In genomic region chr1:215022204-215022603, GRCh38 we compare ENCODE assay signal across 2 cellular contexts.
TF ChIP-seq lines count a peak whose summit lies in the region.

No MANE protein-coding gene starts in this region.

TF ChIP-seq in liver, 16 proteins besides CTCF, POLR2A, EP300 and RAD21 (continued from another document):
- TF ChIP-seq, protein P1, sequence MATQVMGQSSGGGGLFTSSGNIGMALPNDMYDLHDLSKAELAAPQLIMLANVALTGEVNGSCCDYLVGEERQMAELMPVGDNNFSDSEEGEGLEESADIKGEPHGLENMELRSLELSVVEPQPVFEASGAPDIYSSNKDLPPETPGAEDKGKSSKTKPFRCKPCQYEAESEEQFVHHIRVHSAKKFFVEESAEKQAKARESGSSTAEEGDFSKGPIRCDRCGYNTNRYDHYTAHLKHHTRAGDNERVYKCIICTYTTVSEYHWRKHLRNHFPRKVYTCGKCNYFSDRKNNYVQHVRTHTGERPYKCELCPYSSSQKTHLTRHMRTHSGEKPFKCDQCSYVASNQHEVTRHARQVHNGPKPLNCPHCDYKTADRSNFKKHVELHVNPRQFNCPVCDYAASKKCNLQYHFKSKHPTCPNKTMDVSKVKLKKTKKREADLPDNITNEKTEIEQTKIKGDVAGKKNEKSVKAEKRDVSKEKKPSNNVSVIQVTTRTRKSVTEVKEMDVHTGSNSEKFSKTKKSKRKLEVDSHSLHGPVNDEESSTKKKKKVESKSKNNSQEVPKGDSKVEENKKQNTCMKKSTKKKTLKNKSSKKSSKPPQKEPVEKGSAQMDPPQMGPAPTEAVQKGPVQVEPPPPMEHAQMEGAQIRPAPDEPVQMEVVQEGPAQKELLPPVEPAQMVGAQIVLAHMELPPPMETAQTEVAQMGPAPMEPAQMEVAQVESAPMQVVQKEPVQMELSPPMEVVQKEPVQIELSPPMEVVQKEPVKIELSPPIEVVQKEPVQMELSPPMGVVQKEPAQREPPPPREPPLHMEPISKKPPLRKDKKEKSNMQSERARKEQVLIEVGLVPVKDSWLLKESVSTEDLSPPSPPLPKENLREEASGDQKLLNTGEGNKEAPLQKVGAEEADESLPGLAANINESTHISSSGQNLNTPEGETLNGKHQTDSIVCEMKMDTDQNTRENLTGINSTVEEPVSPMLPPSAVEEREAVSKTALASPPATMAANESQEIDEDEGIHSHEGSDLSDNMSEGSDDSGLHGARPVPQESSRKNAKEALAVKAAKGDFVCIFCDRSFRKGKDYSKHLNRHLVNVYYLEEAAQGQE (IDR thresholded peaks at IDR 0.05), result no peak
- TF ChIP-seq JUND (IDR thresholded peaks at IDR 0.05), result no peak
- no peak for TF ChIP-seq GABPA (IDR thresholded peaks at IDR 0.05 in 1 of 2, conservative IDR thresholded peaks at IDR 0.05 in 1 of 2)
- TF ChIP-seq MAX (IDR thresholded peaks at IDR 0.05), result no peak
- no peak for TF ChIP-seq SP1 (IDR thresholded peaks at IDR 0.05)
- TF ChIP-seq HNF4G (IDR thresholded peaks at IDR 0.05), result no peak
TF ChIP-seq in liver: peak in this region for 0.

TF ChIP-seq in HepG2, 621 proteins besides CTCF, POLR2A, EP300 and RAD21 (continued from another document):
- no peak for TF ChIP-seq ZMYM3 (CRISPR knock-in tag; IDR thresholded peaks at IDR 0.05)
- TF ChIP-seq LCORL (IDR thresholded peaks at IDR 0.05), result no peak
- no peak for TF ChIP-seq LCORL (CRISPR knock-in tag; IDR thresholded peaks at IDR 0.05)
- TF ChIP-seq, protein P2, sequence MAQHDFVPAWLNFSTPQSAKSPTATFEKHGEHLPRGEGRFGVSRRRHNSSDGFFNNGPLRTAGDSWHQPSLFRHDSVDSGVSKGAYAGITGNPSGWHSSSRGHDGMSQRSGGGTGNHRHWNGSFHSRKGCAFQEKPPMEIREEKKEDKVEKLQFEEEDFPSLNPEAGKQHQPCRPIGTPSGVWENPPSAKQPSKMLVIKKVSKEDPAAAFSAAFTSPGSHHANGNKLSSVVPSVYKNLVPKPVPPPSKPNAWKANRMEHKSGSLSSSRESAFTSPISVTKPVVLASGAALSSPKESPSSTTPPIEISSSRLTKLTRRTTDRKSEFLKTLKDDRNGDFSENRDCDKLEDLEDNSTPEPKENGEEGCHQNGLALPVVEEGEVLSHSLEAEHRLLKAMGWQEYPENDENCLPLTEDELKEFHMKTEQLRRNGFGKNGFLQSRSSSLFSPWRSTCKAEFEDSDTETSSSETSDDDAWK (CRISPR knock-in tag; IDR thresholded peaks at IDR 0.05), result no peak
- TF ChIP-seq ZNF20 (CRISPR knock-in tag; IDR thresholded peaks at IDR 0.05), result no peak
- TF ChIP-seq ZBTB49 (CRISPR knock-in tag; IDR thresholded peaks at IDR 0.05; ENCODE audit: borderline replicate concordance), result no peak
